30 cellular contexts compared by ENCODE assay signal in genomic region chr7:90216771-90217170, GRCh38. TPM values are rescaled to one million over a fixed set of nuclear protein-coding genes. Genes with fewer than 3 reads are reported as not detected.
DNase-seq lines count a peak whose midpoint lies in the region; ATAC-seq, FAIRE-seq and TF ChIP-seq lines count a peak whose summit lies in the region.
"Had no signal": no experiment of that assay in that cellular context is flagged by ENCODE, and none has a peak within 500 bp of the region (broad histone marks: within the 10 kb centered on the region; RNA-seq: fewer than 3 reads in every experiment).

No MANE protein-coding gene starts in this region.

- in situ Hi-C loops in GM12878 (cut with MboI): no loop called here

- no peaks in the 10 kb centered on the region for H3K79me2 ChIP-seq in GM12878 (ENCODE audit: control insufficient read depth, insufficient read depth, low read length)

- no peak overlapping the region for H4K91ac ChIP-seq in mesenchymal stem cell (ENCODE audit: low read length)

- ATAC-seq in GM19463 (IDR thresholded peaks at IDR 0.05; ENCODE audit: unreplicated experiment) (peak; percentile 29), GM12878 (peak; percentile 9; the same call in 1 of the 3 replicates), GM21447 (IDR thresholded peaks at IDR 0.05; ENCODE audit: unreplicated experiment) (no peak), GM18861 (IDR thresholded peaks at IDR 0.05; ENCODE audit: unreplicated experiment) (no peak)
- ATAC-seq: foreskin keratinocyte, Panc1 had no signal

- H3K23ac ChIP-seq in mesenchymal stem cell (ENCODE audit: low read length in 2 of 2): no peak overlapping the region

- H4K20me1 ChIP-seq in GM12878 (ENCODE audit: control insufficient read depth, insufficient read depth): no peaks in the 10 kb centered on the region

- no peak for DNase-seq in GM12878 (ENCODE audit: low read depth, low spot score)
- no peak for DNase-seq in mesenchymal stem cell
- DNase-seq in urothelium cell line (ENCODE audit: low spot score): no peak
- DNase-seq in AG08395 (ENCODE audit: low spot score): no peak
- DNase-seq: activated CD4-positive, alpha-beta T cell treated with anti-CD3 and anti-CD28 coated beads, Interleukin-2, amount 50 U/mL, for 48 hours; activated CD4-positive, CD25-positive, alpha-beta regulatory T cell treated with anti-CD3 and anti-CD28 coated beads, Interleukin-2, amount 50 U/mL, for 72 hours; activated gamma-delta T cell treated with Interleukin-2 at 50 U/mL for 16 hours; activated T-cell treated with anti-CD3 and anti-CD28 coated beads, Interleukin-2, amount 50 U/mL, for 48 hours; AML-193; caudate nucleus; CD4-positive, alpha-beta T cell; DND-41; endodermal cell; foreskin keratinocyte; Kasumi-1; kidney glomerular epithelial cell; NCI-H146; NCI-H2107; SHP77 treated with DMSO at 0.1 percent for 48 hours; stimulated activated CD8-positive, alpha-beta memory T cell treated with anti-CD3 and anti-CD28 coated beads, Interleukin-4, amount 100 ng/mL, for 48 hours had no signal

- no peak for TF ChIP-seq RAD21 in GM12878 (IDR thresholded peaks at IDR 0.05; ENCODE audit: insufficient read depth, low read depth, low read length)

- no peaks in the 10 kb centered on the region for H3K79me1 ChIP-seq in mesenchymal stem cell (replicated peaks; ENCODE audit: low read length, poor library complexity, severe bottlenecking)

- H2BK12ac ChIP-seq in mesenchymal stem cell (ENCODE audit: low read length in 2 of 2): no peak overlapping the region

- BruUV-seq in GM12878 (replicated peaks; lab: Mats Ljungman, UMichigan): no TSS peak

- RAD21 ChIA-PET in GM12878 (lab: Charles Lee; ENCODE audit: unreplicated experiment): interaction anchor here (1.0 to 8.1 kb wide), 6 partner anchors 9 to 39 kb away, joined by 3 to 90 read pairs (median 4); partner anchors contain the start of gene CFAP69

- TF ChIP-seq CTCF in GM12878 (IDR thresholded peaks at IDR 0.05 in 2 of 3, conservative IDR thresholded peaks at IDR 0.05 in 1 of 3; ENCODE audit: control insufficient read depth in 2 of 3, extremely low read depth in 1 of 3, insufficient read depth in 1 of 3, low read depth in 3 of 3, low read length in 3 of 3): no peak

- SMC1A ChIA-PET in GM12878 (lab: Charles Lee; ENCODE audit: uncharacterized antibody, unreplicated experiment): interaction anchor here (0.9 to 8.5 kb wide), 7 partner anchors 11 to 497 kb away, joined by 3 to 116 read pairs (median 3); no protein-coding TSS in a partner anchor

- CTCF ChIA-PET in GM12878 (lab: Yijun Ruan, JAX): interaction anchor here (0.9 to 1.0 kb wide), 3 partner anchors 26 to 52 kb away, joined by 3 to 4 read pairs (median 3); no protein-coding TSS in a partner anchor

- FAIRE-seq in GM12878 (lab: Jason Lieb, UNC): no peak
- FAIRE-seq in urothelium cell line (lab: Jason Lieb, UNC): peak; percentile 35
- FAIRE-seq: astrocyte, GM18507 had no signal

- H3K27me3 ChIP-seq in GM12878 (replicated peaks in 1 of 2; ENCODE audit: control insufficient read depth in 2 of 2, insufficient read depth in 2 of 2, low read length in 1 of 2) (peaks cover 1 to 13% of the 10 kb centered on the region in 2 experiments; a peak in 3 of 4 replicates), mesenchymal stem cell (ENCODE audit: control insufficient read depth in 1 of 2, insufficient read depth in 1 of 2, low read length in 2 of 2) (peaks cover 0 to 25% of the 10 kb centered on the region in 2 experiments)
- H3K27me3 ChIP-seq: foreskin keratinocyte, hepatocyte, right atrium auricular region had no signal

- 23% methylated on average over 2 of the region's 2 CpGs for WGBS in GM12878 (ENCODE audit: insufficient coverage, insufficient replicate concordance, low lambda C conversion rate, missing lambda C conversion rate)
- 68% methylated on average over 2 of the region's 2 CpGs for WGBS in mesenchymal stem cell

- H2AFZ ChIP-seq in GM12878 (ENCODE audit: control insufficient read depth, low read depth, low read length): no peak overlapping the region
- H2AFZ ChIP-seq in mesenchymal stem cell (ENCODE audit: low read depth, low read length): no peak overlapping the region
- H2AFZ ChIP-seq: hepatocyte, parathyroid adenoma had no signal

- no peaks in the 10 kb centered on the region for H3K36me3 ChIP-seq in GM12878 (ENCODE audit: control insufficient read depth in 2 of 2, insufficient read depth in 2 of 2, low read length in 1 of 2)
- H3K36me3 ChIP-seq in mesenchymal stem cell (ENCODE audit: control insufficient read depth in 1 of 2, insufficient read depth in 2 of 2, low read depth in 1 of 2, low read length in 2 of 2): no peaks in the 10 kb centered on the region
- H3K36me3 ChIP-seq: right atrium auricular region had no signal

- no peak overlapping the region for H3K18ac ChIP-seq in mesenchymal stem cell (ENCODE audit: low read depth in 1 of 2, low read length in 2 of 2)

- H4K8ac ChIP-seq in mesenchymal stem cell (ENCODE audit: low read length): no peak overlapping the region

- H3K4me1 ChIP-seq in GM12878 (ENCODE audit: control insufficient read depth, insufficient read depth, low read length) (no peaks in the 10 kb centered on the region), mesenchymal stem cell (ENCODE audit: control insufficient read depth, insufficient read depth, low read depth, low read length) (peaks cover 4% of the 10 kb centered on the region)
- H3K4me1 ChIP-seq: foreskin keratinocyte, parathyroid adenoma had no signal

- H2AK5ac ChIP-seq in mesenchymal stem cell (ENCODE audit: low read length, severe bottlenecking): no peak overlapping the region

- H3K4me3 ChIP-seq in GM12878: no peak overlapping the region
- no peak overlapping the region for H3K4me3 ChIP-seq in mesenchymal stem cell (ENCODE audit: insufficient read depth in 1 of 2, low read depth in 1 of 2, low read length in 2 of 2)
- H3K4me3 ChIP-seq: hepatocyte, right atrium auricular region had no signal

- POLR2A ChIA-PET in GM12878 (lab: Charles Lee): interaction anchor here (1.2 to 7.6 kb wide), 3 partner anchors 21 to 31 kb away, joined by 3 to 92 read pairs (median 4); partner anchors contain the start of gene CFAP69

- intact Hi-C loops in GM12878 (cut with micrococcal nuclease; ENCODE audit: unreplicated experiment): no loop called here

- H3K9ac ChIP-seq in GM12878 (ENCODE audit: control insufficient read depth, insufficient read depth, low read length) (no peak overlapping the region), mesenchymal stem cell (ENCODE audit: low read length) (peak overlapping the region; percentile 10)
- H3K9ac ChIP-seq: parathyroid adenoma had no signal

- H3K4me2 ChIP-seq in GM12878 (ENCODE audit: control insufficient read depth, insufficient read depth) (no peak overlapping the region), mesenchymal stem cell (ENCODE audit: low read length, poor library complexity, severe bottlenecking) (no peak overlapping the region)
- H3K4me2 ChIP-seq: hepatocyte had no signal

- H3K9me3 ChIP-seq in GM12878 (replicated peaks; ENCODE audit: control insufficient read depth, insufficient read depth, low read length) (no peaks in the 10 kb centered on the region), mesenchymal stem cell (ENCODE audit: control insufficient read depth, low read length) (no peaks in the 10 kb centered on the region)
- H3K9me3 ChIP-seq: right atrium auricular region had no signal

- no peak overlapping the region for H3K14ac ChIP-seq in mesenchymal stem cell (ENCODE audit: low read length in 2 of 2)

- no peak overlapping the region for H2BK5ac ChIP-seq in mesenchymal stem cell (ENCODE audit: low read depth, low read length, poor library complexity, severe bottlenecking)

- no peak for TF ChIP-seq POLR2A in GM12878 (IDR thresholded peaks at IDR 0.05; ENCODE audit: low read depth, low read length)

- TF ChIP-seq EP300 in GM12878 (IDR thresholded peaks at IDR 0.05; ENCODE audit: borderline replicate concordance in 1 of 2, control insufficient read depth in 1 of 2, low read depth in 2 of 2, low read length in 2 of 2): no peak

- H2BK120ac ChIP-seq in mesenchymal stem cell (ENCODE audit: low read depth, low read length): no peak overlapping the region

- H3K4ac ChIP-seq in mesenchymal stem cell (ENCODE audit: low read depth in 1 of 2, low read length in 2 of 2): no peak overlapping the region

- H2BK15ac ChIP-seq in mesenchymal stem cell (ENCODE audit: low read depth, poor library complexity, severe bottlenecking): no peak overlapping the region

- no peak overlapping the region for H3K27ac ChIP-seq in GM12878 (ENCODE audit: control insufficient read depth, insufficient read depth)
- no peak overlapping the region for H3K27ac ChIP-seq in mesenchymal stem cell (ENCODE audit: low read length, poor library complexity, severe bottlenecking)
- H3K27ac ChIP-seq: foreskin keratinocyte, hepatocyte, parathyroid adenoma, right atrium auricular region had no signal

RNA-seq across cellular contexts. Expression of gene STEAP2, which starts 5.2 kb away (rescaled TPM):
- total RNA-seq in GM12878 (2013; cell fraction: nucleolus; rRNA removed): 45.8 and 46.4 TPM in 2 replicates
- total RNA-seq in GM12878 (2014; rRNA removed): 1.8 and 2.3 TPM in 2 replicates
- total RNA-seq in GM12878 (2014; rRNA removed; fragmentation: Illumina TruSeq; extraction: Trizol): 2.0 TPM in 2 replicates
- total RNA-seq in GM12878 (2021): 1.5 and 2.1 TPM in 2 replicates
- polyA plus RNA-seq in GM12878 (2011; ENCODE audit: low read depth): 0.12 TPM
- 17.6 and 25.4 TPM in 2 replicates for polyA plus RNA-seq in GM12878 (2011; rRNA removed)
- polyA plus RNA-seq in GM12878 (2011; cell fraction: cytosol; rRNA removed): 5.3 and 7.0 TPM in 2 replicates
- polyA plus RNA-seq in GM12878 (2011; cell fraction: nucleus; rRNA removed): 18.3 and 21.6 TPM in 2 replicates
- 0.14 TPM in 2 replicates for polyA plus RNA-seq in GM12878 (2012)
- 1.8 and 2.5 TPM in 2 replicates for polyA plus RNA-seq in GM12878 (2014; fragmentation: Illumina TruSeq; extraction: Trizol)
- polyA plus RNA-seq in GM12878 (2014; fragmentation: Nextera tagmentation; extraction: Ambion mirVana): under 1 TPM; 0.64 to 0.80 TPM
- polyA plus RNA-seq in GM12878 (2014; rRNA removed): 1.3 and 1.7 TPM in 2 replicates
- polyA plus RNA-seq in GM12878 (2016; fragmentation: Nextera tagmentation; extraction: Ambion mirVana): 1 to 10 TPM in 1 of 2 experiments, under 1 TPM in 1; 0.81 to 1.2 TPM
- polyA minus RNA-seq in GM12878 (2011; rRNA and poly(A)+ RNA removed): 18.4 and 20.3 TPM in 2 replicates
- 5.2 and 7.0 TPM in 2 replicates for polyA minus RNA-seq in GM12878 (2011; cell fraction: cytosol; rRNA and poly(A)+ RNA removed)
- polyA minus RNA-seq in GM12878 (2011; cell fraction: nucleus; rRNA and poly(A)+ RNA removed): 15.4 and 20.6 TPM in 2 replicates
- 0.04 TPM for polyA plus RNA-seq in mesenchymal stem cell (2013, experiment 1 of 2)
- under 0.01 TPM for polyA plus RNA-seq in mesenchymal stem cell (2013, experiment 2 of 2)
- total RNA-seq: CD4-positive, alpha-beta T cell had no signal

RNA-seq across cellular contexts. Expression of gene CFAP69, which starts 28.2 kb away (rescaled TPM):
- 54.8 and 57.3 TPM in 2 replicates for total RNA-seq in GM12878 (2013; cell fraction: nucleolus; rRNA removed)
- total RNA-seq in GM12878 (2014; rRNA removed): 0.68 and 1.0 TPM in 2 replicates
- 0.45 and 0.55 TPM in 2 replicates for total RNA-seq in GM12878 (2014; rRNA removed; fragmentation: Illumina TruSeq; extraction: Trizol)
- total RNA-seq in GM12878 (2021): 0.33 and 1.1 TPM in 2 replicates
- 0.30 TPM for polyA plus RNA-seq in GM12878 (2011; ENCODE audit: low read depth)
- polyA plus RNA-seq in GM12878 (2011; rRNA removed): 3.1 and 7.7 TPM in 2 replicates
- polyA plus RNA-seq in GM12878 (2011; cell fraction: cytosol; rRNA removed): 0.42 and 0.89 TPM in 2 replicates
- 6.7 and 7.8 TPM in 2 replicates for polyA plus RNA-seq in GM12878 (2011; cell fraction: nucleus; rRNA removed)
- 0.15 and 0.17 TPM in 2 replicates for polyA plus RNA-seq in GM12878 (2012)
- polyA plus RNA-seq in GM12878 (2014; fragmentation: Illumina TruSeq; extraction: Trizol): 0.48 and 3.6 TPM in 2 replicates
- under 1 TPM in 1 of 2 experiments, not detected in 1; 0.11 TPM for polyA plus RNA-seq in GM12878 (2014; fragmentation: Nextera tagmentation; extraction: Ambion mirVana)
- 0.47 and 1.3 TPM in 2 replicates for polyA plus RNA-seq in GM12878 (2014; rRNA removed)
- 1 to 10 TPM in 1 of 2 experiments, under 1 TPM in 1; 0.79 to 1.2 TPM for polyA plus RNA-seq in GM12878 (2016; fragmentation: Nextera tagmentation; extraction: Ambion mirVana)
- polyA minus RNA-seq in GM12878 (2011; rRNA and poly(A)+ RNA removed): 2.5 and 2.6 TPM in 2 replicates
- polyA minus RNA-seq in GM12878 (2011; cell fraction: cytosol; rRNA and poly(A)+ RNA removed): 1.2 and 3.0 TPM in 2 replicates
- 7.1 and 8.7 TPM in 2 replicates for polyA minus RNA-seq in GM12878 (2011; cell fraction: nucleus; rRNA and poly(A)+ RNA removed)
- polyA plus RNA-seq in mesenchymal stem cell (2013, experiment 1 of 2): 0.73 TPM
- 0.85 TPM for polyA plus RNA-seq in mesenchymal stem cell (2013, experiment 2 of 2)
- total RNA-seq: CD4-positive, alpha-beta T cell; T-helper 2 cell treated with Interferon-gamma antibody and Interleukin-4, amounts not matched to agents 100 ng/mL and 5 ng/mL, for 36 hours had no signal

Comparison
In these comparisons a context has a peak if more than half of its experiments do, and no peak if none do; other contexts are left out.
1. ATAC-seq: peak in GM19463 (single experiment) and GM12878 (single experiment); none in GM21447 (single experiment) and GM18861 (single experiment).